Comparison of ENCODE assay signal across 9 cellular contexts in the genomic region with DNA sequence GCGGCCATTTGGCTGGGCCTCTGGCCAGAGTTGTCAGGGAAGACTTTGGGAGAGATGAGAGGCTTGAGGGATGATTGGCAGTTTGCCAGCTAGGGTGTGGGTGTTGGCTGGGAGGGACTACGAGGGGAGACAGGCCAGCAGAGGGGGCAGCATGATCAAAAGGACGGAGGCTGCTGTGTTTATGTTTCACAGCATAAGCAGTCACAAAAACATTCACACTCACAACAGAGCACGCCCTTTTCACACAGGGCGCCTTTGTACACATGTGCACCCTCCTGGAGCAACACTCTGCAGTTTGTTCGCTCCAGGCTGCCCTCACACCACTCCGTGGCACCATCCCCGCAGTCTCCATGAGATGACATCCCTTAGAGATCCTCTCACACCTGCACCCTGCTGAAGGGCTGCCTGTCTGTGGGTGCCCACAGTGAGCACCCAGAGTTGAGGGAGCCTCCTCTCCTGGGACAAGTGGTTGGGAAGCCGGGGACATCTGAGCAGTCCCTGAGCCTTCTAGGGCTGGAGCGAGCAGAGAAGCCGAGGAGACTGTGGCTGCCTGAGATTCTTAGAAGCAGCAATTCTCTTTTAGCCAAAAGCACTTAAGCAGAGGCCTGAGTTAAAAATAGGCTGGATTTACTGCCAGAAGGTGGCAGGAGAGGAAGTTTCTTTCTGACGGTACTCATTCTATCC. TPM values are rescaled to one million over a fixed set of nuclear protein-coding genes. Genes with fewer than 3 reads are reported as not detected.
DNase-seq lines count a peak whose midpoint lies in the region; ATAC-seq, FAIRE-seq and TF ChIP-seq lines count a peak whose summit lies in the region.
"Had no signal": no experiment of that assay in that cellular context is flagged by ENCODE, and none has a peak within 500 bp of the region (broad histone marks: within the 10 kb centered on the region; RNA-seq: fewer than 3 reads in every experiment).

No MANE protein-coding gene starts in this region.

- H3K4me3 ChIP-seq in GM12865 (ENCODE audit: low read depth, low read length) (no peak overlapping the region), K562 (no peak overlapping the region), tibial nerve (no peak overlapping the region)

- H3K9ac ChIP-seq in K562 (ENCODE audit: insufficient read depth in 1 of 2, low read depth in 2 of 2, low read length in 2 of 2) = peak overlapping the region in 1 of 2 experiments; percentile 53; a peak in 2 of 4 replicates

- intact Hi-C loops in K562 (cut with micrococcal nuclease) = loop anchor here (2.0 to 10.0 kb wide), 2 partner anchors 47 to 501 kb away; partner anchors contain the start of gene DPM3

- peak; percentile 81 for TF ChIP-seq CTCF in 22Rv1 (IDR thresholded peaks at IDR 0.05)
- peak; percentile 24 for TF ChIP-seq CTCF in GM12865 (IDR thresholded peaks at IDR 0.05; ENCODE audit: insufficient read depth, low read depth, low read length, missing control alignments)
- peak; percentile 51 to 74 (median 59); a peak in 5 of 6 replicates for TF ChIP-seq CTCF in K562 (IDR thresholded peaks at IDR 0.05 in 2 of 3, conservative IDR thresholded peaks at IDR 0.05 in 1 of 3; ENCODE audit: insufficient read depth in 2 of 3, low read depth in 1 of 3, low read length in 3 of 3)
- TF ChIP-seq CTCF in tibial nerve (IDR thresholded peaks at IDR 0.05) = peak; percentile 15 to 53 (median 33)

- ATAC-seq in K562 = peak; percentile 76
- no peak for ATAC-seq in HG03097 (IDR thresholded peaks at IDR 0.05; ENCODE audit: low FRiP score, unreplicated experiment)
- no peak for ATAC-seq in HG03571 (IDR thresholded peaks at IDR 0.05; ENCODE audit: unreplicated experiment)

- no peaks in the 10 kb centered on the region for H3K79me2 ChIP-seq in K562 (ENCODE audit: control insufficient read depth, insufficient read depth, low read length)

- H4K20me1 ChIP-seq in K562 (replicated peaks; ENCODE audit: control insufficient read depth, insufficient read depth, low read length) = no peaks in the 10 kb centered on the region

- peaks cover 0 to 3% of the 10 kb centered on the region in 2 experiments; a peak in 1 of 5 replicates for H3K27me3 ChIP-seq in K562 (ENCODE audit: control insufficient read depth in 2 of 2, insufficient read depth in 2 of 2, low read length in 2 of 2)
- H3K27me3 ChIP-seq in tibial nerve = no peaks in the 10 kb centered on the region

- BruUV-seq in K562 (replicated peaks; lab: Mats Ljungman, UMichigan) = no TSS peak

- POLR2A ChIA-PET in K562 (lab: Yijun Ruan, JAX) = interaction anchor here (0.6 to 1.3 kb wide), 2 partner anchors 22 to 36 kb away, joined by 3 to 5 read pairs; no protein-coding TSS in a partner anchor

- FAIRE-seq in K562 (lab: Jason Lieb, UNC) = peak; percentile 84
- FAIRE-seq: colon had no signal

- no peak for TF ChIP-seq POLR2A in K562 (conservative IDR thresholded peaks at IDR 0.05)
- TF ChIP-seq POLR2A in tibial nerve (IDR thresholded peaks at IDR 0.05) = no peak

- TF ChIP-seq EP300 in K562 (IDR thresholded peaks at IDR 0.05; ENCODE audit: low read length) (no peak), tibial nerve (IDR thresholded peaks at IDR 0.05) (no peak)

- peak overlapping the region; percentile 4; the same call in 1 of the 2 replicates for H3K27ac ChIP-seq in 22Rv1
- no peak overlapping the region for H3K27ac ChIP-seq in K562 (ENCODE audit: extremely low read depth, low read depth, low read length)
- peak overlapping the region in 2 of 4 donors; percentile 66 to 69 for H3K27ac ChIP-seq in tibial nerve

- peak overlapping the region; percentile 59; the same call in 1 of the 2 replicates for H2AFZ ChIP-seq in K562 (ENCODE audit: low read depth, low read length)

- H3K9me1 ChIP-seq in K562 (ENCODE audit: control insufficient read depth, insufficient read depth, low read length) = peaks cover 5% of the 10 kb centered on the region

- peaks cover 12 to 22% of the 10 kb centered on the region in 2 experiments; a peak in 4 of 5 replicates for H3K4me1 ChIP-seq in K562 (replicated peaks in 1 of 2; ENCODE audit: control insufficient read depth in 2 of 2, insufficient read depth in 2 of 2, low read length in 2 of 2)
- H3K4me1 ChIP-seq in tibial nerve = peaks cover 0 to 28% (median 11%) of the 10 kb centered on the region in 4 donors

- H3K4me2 ChIP-seq in K562 (ENCODE audit: insufficient read depth, low read length) = no peak overlapping the region

- in situ Hi-C loops in K562 (cut with MboI) = loop anchor here (5.0 to 10.0 kb wide), 2 partner anchors 73 to 501 kb away; no protein-coding TSS in a partner anchor

- H3K36me3 ChIP-seq in K562 (ENCODE audit: control insufficient read depth, insufficient read depth, low read length) = no peaks in the 10 kb centered on the region
- no peaks in the 10 kb centered on the region for H3K36me3 ChIP-seq in tibial nerve

- H3K9me3 ChIP-seq in K562 (replicated peaks; ENCODE audit: control insufficient read depth, insufficient read depth, low read depth, low read length) (no peaks in the 10 kb centered on the region), tibial nerve (no peaks in the 10 kb centered on the region)

- WGBS in K562 (ENCODE audit: insufficient coverage, low coverage, missing lambda C conversion rate) = 26% methylated on average over 12 of the region's 12 CpGs
- 2 to 8% methylated on average over 12 of the region's 12 CpGs for WGBS in tibial nerve, 2 donors

- no peak for DNase-seq in GM12865 (ENCODE audit: low read depth)
- peak; percentile 34 for DNase-seq in NCI-H524 treated with DMSO at 0.1 percent for 48 hours (lab: John Stamatoyannopoulos, UW)
- peak; percentile 60 to 75 (median 68) for DNase-seq in K562 (ENCODE audit: extremely low read depth in 1 of 4, low spot score in 3 of 4)
- peak; percentile 67 for DNase-seq in left kidney (ENCODE audit: low read depth, low spot score)
- peak in 1 of 2 donors; percentile 43 for DNase-seq in tibial nerve (ENCODE audit: low spot score in 2 of 2)

- CTCF ChIA-PET in K562 (lab: Yijun Ruan, JAX; ENCODE audit: low intra/inter-chr PET ratio) = interaction anchor here (0.8 to 4.1 kb wide), 4 partner anchors 68 to 113 kb away, joined by 3 to 59 read pairs (median 4); partner anchors contain the start of genes THBS3 and TRIM46

- TF ChIP-seq RAD21 in K562 (CRISPR knock-in tag; conservative IDR thresholded peaks at IDR 0.05 in 1 of 2, IDR thresholded peaks at IDR 0.05 in 1 of 2) = peak; percentile 78 to 80

RNA-seq across cellular contexts. Expression of gene EFNA3, which starts 15.4 kb away (rescaled TPM):
- total RNA-seq in K562 (2011; cell fraction: chromatin; rRNA removed; ENCODE audit: low replicate concordance) = 3.7 and 9.0 TPM in 2 replicates
- 11.2 and 12.4 TPM in 2 replicates for total RNA-seq in K562 (2011; cell fraction: nucleolus; rRNA removed)
- total RNA-seq in K562 (2011; cell fraction: nucleoplasm; rRNA removed) = 8.1 and 10.5 TPM in 2 replicates
- 4.5 and 8.6 TPM in 2 replicates for total RNA-seq in K562 (2014; rRNA removed)
- 1.7 and 3.3 TPM in 2 replicates for total RNA-seq in K562 (2014; rRNA removed; fragmentation: Illumina TruSeq; extraction: Trizol)
- 4.7 and 4.9 TPM in 2 replicates for total RNA-seq in K562 (2015; rRNA removed; fragmentation: Illumina TruSeq; extraction: Trizol)
- total RNA-seq in K562 (2021) = 6.2 and 7.1 TPM in 2 replicates
- polyA plus RNA-seq in K562 (2011; rRNA removed) = 7.3 and 10.9 TPM in 2 replicates
- 10.9 and 15.6 TPM in 2 replicates for polyA plus RNA-seq in K562 (2011; cell fraction: cytosol; rRNA removed)
- polyA plus RNA-seq in K562 (2011; cell fraction: nucleus; rRNA removed) = 14.1 and 14.9 TPM in 2 replicates
- 4.5 and 7.1 TPM in 2 replicates for polyA plus RNA-seq in K562 (2012)
- 7.9 and 9.3 TPM in 2 replicates for polyA plus RNA-seq in K562 (2014; fragmentation: Illumina TruSeq; extraction: Trizol)
- under 1 TPM; 0.59 to 0.63 TPM for polyA plus RNA-seq in K562 (2014; fragmentation: Nextera tagmentation; extraction: Ambion mirVana)
- polyA plus RNA-seq in K562 (2014; rRNA removed) = 4.8 and 6.8 TPM in 2 replicates
- polyA minus RNA-seq in K562 (2011; rRNA and poly(A)+ RNA removed) = 2.0 and 3.1 TPM in 2 replicates
- 5.5 and 6.3 TPM in 2 replicates for polyA minus RNA-seq in K562 (2011; cell fraction: cytosol; rRNA and poly(A)+ RNA removed)
- 2.7 and 5.9 TPM in 2 replicates for polyA minus RNA-seq in K562 (2011; cell fraction: nucleus; rRNA and poly(A)+ RNA removed)
- total RNA-seq in tibial nerve = 1 to 10 TPM in 2 of 4 donors, under 1 TPM in 1, not detected in 1; 0.63 to 1.2 (median 1.2) TPM

RNA-seq across cellular contexts. Expression of gene EFNA4, which starts 30.5 kb away (rescaled TPM):
- 4.6 and 12.1 TPM in 2 replicates for total RNA-seq in K562 (2011; cell fraction: chromatin; rRNA removed; ENCODE audit: low replicate concordance)
- 12.6 and 17.5 TPM in 2 replicates for total RNA-seq in K562 (2011; cell fraction: nucleolus; rRNA removed)
- total RNA-seq in K562 (2011; cell fraction: nucleoplasm; rRNA removed) = 10.9 and 12.2 TPM in 2 replicates
- 7.4 and 10.6 TPM in 2 replicates for total RNA-seq in K562 (2014; rRNA removed)
- total RNA-seq in K562 (2014; rRNA removed; fragmentation: Illumina TruSeq; extraction: Trizol) = 2.0 and 2.9 TPM in 2 replicates
- total RNA-seq in K562 (2015; rRNA removed; fragmentation: Illumina TruSeq; extraction: Trizol) = 5.7 and 5.9 TPM in 2 replicates
- total RNA-seq in K562 (2021) = 4.7 and 6.1 TPM in 2 replicates
- 6.5 and 10.2 TPM in 2 replicates for polyA plus RNA-seq in K562 (2011; rRNA removed)
- 11.8 and 12.2 TPM in 2 replicates for polyA plus RNA-seq in K562 (2011; cell fraction: cytosol; rRNA removed)
- polyA plus RNA-seq in K562 (2011; cell fraction: nucleus; rRNA removed) = 8.5 and 9.2 TPM in 2 replicates
- polyA plus RNA-seq in K562 (2012) = 6.1 and 6.4 TPM in 2 replicates
- polyA plus RNA-seq in K562 (2014; fragmentation: Illumina TruSeq; extraction: Trizol) = 6.1 and 6.2 TPM in 2 replicates
- polyA plus RNA-seq in K562 (2014; fragmentation: Nextera tagmentation; extraction: Ambion mirVana) = under 1 TPM; 0.68 to 0.89 TPM
- polyA plus RNA-seq in K562 (2014; rRNA removed) = 5.9 and 6.5 TPM in 2 replicates
- polyA minus RNA-seq in K562 (2011; rRNA and poly(A)+ RNA removed) = 2.5 and 5.7 TPM in 2 replicates
- polyA minus RNA-seq in K562 (2011; cell fraction: cytosol; rRNA and poly(A)+ RNA removed) = 4.9 and 6.5 TPM in 2 replicates
- 2.6 TPM in 2 replicates for polyA minus RNA-seq in K562 (2011; cell fraction: nucleus; rRNA and poly(A)+ RNA removed)
- total RNA-seq in tibial nerve = 1 to 10 TPM in 3 of 4 donors, under 1 TPM in 1; 0.87 to 4.2 (median 1.8) TPM

RNA-seq across cellular contexts. Expression of gene EFNA1, which starts 33.6 kb away (rescaled TPM):
- total RNA-seq in K562 (2011; cell fraction: chromatin; rRNA removed; ENCODE audit: low replicate concordance) = 5.1 and 11.1 TPM in 2 replicates
- 14.3 and 14.5 TPM in 2 replicates for total RNA-seq in K562 (2011; cell fraction: nucleolus; rRNA removed)
- total RNA-seq in K562 (2011; cell fraction: nucleoplasm; rRNA removed) = 10.1 and 15.0 TPM in 2 replicates
- total RNA-seq in K562 (2014; rRNA removed) (2.5 and 2.6 TPM in 2 replicates), K562 (2014; rRNA removed; fragmentation: Illumina TruSeq; extraction: Trizol) (1.9 and 2.1 TPM in 2 replicates), K562 (2015; rRNA removed; fragmentation: Illumina TruSeq; extraction: Trizol) (3.3 and 3.7 TPM in 2 replicates), K562 (2021) (2.6 and 2.7 TPM in 2 replicates), tibial nerve (10 to 100 TPM; 27.4 to 41.4 (median 34.0) TPM)
- polyA plus RNA-seq in K562 (2011; rRNA removed) (9.3 and 14.1 TPM in 2 replicates), K562 (2014; fragmentation: Illumina TruSeq; extraction: Trizol) (3.0 and 3.5 TPM in 2 replicates), K562 (2014; fragmentation: Nextera tagmentation; extraction: Ambion mirVana) (1 to 10 TPM; 3.7 TPM), K562 (2014; rRNA removed) (2.8 and 5.3 TPM in 2 replicates)
- 12.2 and 13.8 TPM in 2 replicates for polyA plus RNA-seq in K562 (2011; cell fraction: cytosol; rRNA removed)
- polyA plus RNA-seq in K562 (2011; cell fraction: nucleus; rRNA removed) = 9.8 and 11.9 TPM in 2 replicates
- 3.3 and 4.8 TPM in 2 replicates for polyA plus RNA-seq in K562 (2012)
- 5.8 and 6.6 TPM in 2 replicates for polyA minus RNA-seq in K562 (2011; rRNA and poly(A)+ RNA removed)
- polyA minus RNA-seq in K562 (2011; cell fraction: cytosol; rRNA and poly(A)+ RNA removed) = 8.0 and 16.9 TPM in 2 replicates
- polyA minus RNA-seq in K562 (2011; cell fraction: nucleus; rRNA and poly(A)+ RNA removed) = 3.9 and 4.4 TPM in 2 replicates

RNA-seq across cellular contexts. Expression of gene SLC50A1, which starts 41.6 kb away (rescaled TPM):
- 42.6 and 72.0 TPM in 2 replicates for total RNA-seq in K562 (2011; cell fraction: chromatin; rRNA removed; ENCODE audit: low replicate concordance)
- total RNA-seq in K562 (2011; cell fraction: nucleolus; rRNA removed) = 92.6 and 100 TPM in 2 replicates
- 93.1 and 101 TPM in 2 replicates for total RNA-seq in K562 (2011; cell fraction: nucleoplasm; rRNA removed)
- total RNA-seq in K562 (2014; rRNA removed) (59.2 and 68.1 TPM in 2 replicates), K562 (2014; rRNA removed; fragmentation: Illumina TruSeq; extraction: Trizol) (52.2 and 58.7 TPM in 2 replicates), K562 (2015; rRNA removed; fragmentation: Illumina TruSeq; extraction: Trizol) (62.7 and 64.0 TPM in 2 replicates), K562 (2021) (46.5 and 50.0 TPM in 2 replicates), tibial nerve (10 to 100 TPM in 3 of 4 donors, 1 to 10 TPM in 1; 5.7 to 33.9 (median 14.9) TPM)
- polyA plus RNA-seq in K562 (2011; rRNA removed) (88.3 and 91.9 TPM in 2 replicates), K562 (2014; fragmentation: Illumina TruSeq; extraction: Trizol) (86.2 and 96.6 TPM in 2 replicates), K562 (2014; fragmentation: Nextera tagmentation; extraction: Ambion mirVana) (100 to 1,000 TPM; 103 to 132 TPM), K562 (2014; rRNA removed) (91.7 and 99.4 TPM in 2 replicates)
- polyA plus RNA-seq in K562 (2011; cell fraction: cytosol; rRNA removed) = 161 TPM in 2 replicates
- polyA plus RNA-seq in K562 (2011; cell fraction: nucleus; rRNA removed) = 30.6 and 31.3 TPM in 2 replicates
- 55.7 and 78.0 TPM in 2 replicates for polyA plus RNA-seq in K562 (2012)
- polyA minus RNA-seq in K562 (2011; rRNA and poly(A)+ RNA removed) = 36.3 and 45.8 TPM in 2 replicates
- 23.1 and 29.2 TPM in 2 replicates for polyA minus RNA-seq in K562 (2011; cell fraction: cytosol; rRNA and poly(A)+ RNA removed)
- polyA minus RNA-seq in K562 (2011; cell fraction: nucleus; rRNA and poly(A)+ RNA removed) = 8.1 and 9.3 TPM in 2 replicates

RNA-seq across cellular contexts. Expression of gene ADAM15, which starts 43.0 kb away (rescaled TPM):
- 77.6 and 286 TPM in 2 replicates for total RNA-seq in K562 (2011; cell fraction: chromatin; rRNA removed; ENCODE audit: low replicate concordance)
- total RNA-seq in K562 (2011; cell fraction: nucleolus; rRNA removed) = 230 and 253 TPM in 2 replicates
- total RNA-seq in K562 (2011; cell fraction: nucleoplasm; rRNA removed) = 121 and 122 TPM in 2 replicates
- total RNA-seq in K562 (2014; rRNA removed) = 35.9 and 61.0 TPM in 2 replicates
- 10.1 and 15.2 TPM in 2 replicates for total RNA-seq in K562 (2014; rRNA removed; fragmentation: Illumina TruSeq; extraction: Trizol)
- 34.3 and 35.4 TPM in 2 replicates for total RNA-seq in K562 (2015; rRNA removed; fragmentation: Illumina TruSeq; extraction: Trizol)
- 67.8 and 72.3 TPM in 2 replicates for total RNA-seq in K562 (2021)
- polyA plus RNA-seq in K562 (2011; rRNA removed) = 29.8 and 54.7 TPM in 2 replicates
- polyA plus RNA-seq in K562 (2011; cell fraction: cytosol; rRNA removed) = 48.9 and 94.6 TPM in 2 replicates
- 188 and 324 TPM in 2 replicates for polyA plus RNA-seq in K562 (2011; cell fraction: nucleus; rRNA removed)
- 48.3 and 70.8 TPM in 2 replicates for polyA plus RNA-seq in K562 (2012)
- polyA plus RNA-seq in K562 (2014; fragmentation: Illumina TruSeq; extraction: Trizol) = 32.8 and 39.7 TPM in 2 replicates
- polyA plus RNA-seq in K562 (2014; fragmentation: Nextera tagmentation; extraction: Ambion mirVana) = 1 to 10 TPM in 1 of 2 experiments, under 1 TPM in 1; 0.69 to 2.6 TPM
- polyA plus RNA-seq in K562 (2014; rRNA removed) = 53.2 and 66.2 TPM in 2 replicates
- 25.0 and 32.3 TPM in 2 replicates for polyA minus RNA-seq in K562 (2011; rRNA and poly(A)+ RNA removed)
- 58.9 and 76.8 TPM in 2 replicates for polyA minus RNA-seq in K562 (2011; cell fraction: cytosol; rRNA and poly(A)+ RNA removed)
- polyA minus RNA-seq in K562 (2011; cell fraction: nucleus; rRNA and poly(A)+ RNA removed) = 56.0 and 61.5 TPM in 2 replicates
- total RNA-seq in tibial nerve = 100 to 1,000 TPM; 111 to 202 (median 168) TPM

Comparison
In these comparisons a context has a peak if more than half of its experiments do, and no peak if none do; other contexts are left out.
1. CTCF ChIP-seq: peak in every context shown above with its lines; median percentile 81 in 22Rv1; 59 in K562; 33 in tibial nerve; 24 in GM12865.